Comparison of ENCODE assay signal across 4 cellular contexts in the genomic region with DNA sequence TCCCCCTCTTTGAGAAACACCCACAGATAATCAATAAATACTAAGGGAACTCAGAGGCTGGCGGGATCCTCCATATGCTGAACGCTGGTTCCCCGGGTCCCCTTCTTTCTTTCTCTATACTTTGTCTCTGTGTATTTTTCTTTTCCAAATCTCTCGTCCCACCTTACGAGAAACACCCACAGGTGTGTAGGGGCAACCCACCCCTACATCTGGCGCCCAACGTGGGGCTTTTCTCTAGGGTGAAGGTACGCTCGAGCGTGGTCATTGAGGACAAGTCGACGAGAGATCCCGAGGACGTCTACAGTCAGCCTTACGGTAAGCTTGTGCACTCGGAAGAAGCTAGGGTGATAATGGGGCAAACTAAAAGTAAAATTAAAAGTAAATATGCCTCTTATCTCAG. TPM values are rescaled to one million over a fixed set of nuclear protein-coding genes. Genes with fewer than 3 reads are reported as not detected.
DNase-seq lines count a peak whose midpoint lies in the region; ATAC-seq, FAIRE-seq and TF ChIP-seq lines count a peak whose summit lies in the region.
"Not testable (repeated sequence)": the region's sequence is repeated elsewhere in the genome, so short reads cannot be mapped to it uniquely, and the experiment has no call there.

No MANE protein-coding gene starts in this region.

- 94% methylated on average over 16 of the region's 16 CpGs for WGBS in GM12878 (ENCODE audit: insufficient coverage, insufficient replicate concordance, low lambda C conversion rate, missing lambda C conversion rate)
- 96% methylated on average over 7 of the region's 16 CpGs for WGBS in K562 (ENCODE audit: insufficient coverage, low coverage, missing lambda C conversion rate)

- peaks cover 83% of the 10 kb centered on the region for H3K79me2 ChIP-seq in GM12878 (ENCODE audit: control insufficient read depth, insufficient read depth, low read length)
- peaks cover 83% of the 10 kb centered on the region for H3K79me2 ChIP-seq in K562 (ENCODE audit: control insufficient read depth, insufficient read depth, low read length)

- not testable (repeated sequence) for TF ChIP-seq RAD21 in GM12878 (IDR thresholded peaks at IDR 0.05; ENCODE audit: insufficient read depth, low read depth, low read length); K562 (CRISPR knock-in tag; conservative IDR thresholded peaks at IDR 0.05 in 1 of 2, IDR thresholded peaks at IDR 0.05 in 1 of 2)

- ATAC-seq in GM12878, K562: not testable (repeated sequence)

- TF ChIP-seq CTCF in HEK293 (tag by site-specific recombination; IDR thresholded peaks at IDR 0.05); GM12878 (IDR thresholded peaks at IDR 0.05 in 2 of 3, conservative IDR thresholded peaks at IDR 0.05 in 1 of 3; ENCODE audit: control insufficient read depth in 2 of 3, extremely low read depth in 1 of 3, insufficient read depth in 1 of 3, low read depth in 3 of 3, low read length in 3 of 3); K562 (IDR thresholded peaks at IDR 0.05 in 2 of 3, conservative IDR thresholded peaks at IDR 0.05 in 1 of 3; ENCODE audit: insufficient read depth in 2 of 3, low read depth in 1 of 3, low read length in 3 of 3): not testable (repeated sequence)

- RAD21 ChIA-PET in GM12878 (lab: Charles Lee; ENCODE audit: unreplicated experiment): not testable (repeated sequence)

- TF ChIP-seq POLR2A in GM12878 (IDR thresholded peaks at IDR 0.05; ENCODE audit: low read depth, low read length); K562 (conservative IDR thresholded peaks at IDR 0.05): not testable (repeated sequence)

- TF ChIP-seq EP300 in GM12878 (IDR thresholded peaks at IDR 0.05; ENCODE audit: borderline replicate concordance in 1 of 2, control insufficient read depth in 1 of 2, low read depth in 2 of 2, low read length in 2 of 2); K562 (IDR thresholded peaks at IDR 0.05; ENCODE audit: low read length): not testable (repeated sequence)

- H3K4me1 ChIP-seq in HEK293 (ENCODE audit: control insufficient read depth, insufficient read depth, low read length): peaks cover 15% of the 10 kb centered on the region
- H3K4me1 ChIP-seq in GM12878 (ENCODE audit: control insufficient read depth, insufficient read depth, low read length); K562 (replicated peaks in 1 of 2; ENCODE audit: control insufficient read depth in 2 of 2, insufficient read depth in 2 of 2, low read length in 2 of 2): not testable (repeated sequence)

- H3K4me2 ChIP-seq in GM12878 (ENCODE audit: control insufficient read depth, insufficient read depth); K562 (ENCODE audit: insufficient read depth, low read length): not testable (repeated sequence)

- H2AFZ ChIP-seq in GM12878 (ENCODE audit: control insufficient read depth, low read depth, low read length); K562 (ENCODE audit: low read depth, low read length): not testable (repeated sequence)

- H3K36me3 ChIP-seq in HEK293 (ENCODE audit: control insufficient read depth in 2 of 2, insufficient read depth in 1 of 2, low read length in 2 of 2); GM12878 (ENCODE audit: control insufficient read depth in 2 of 2, insufficient read depth in 2 of 2, low read length in 1 of 2); K562 (ENCODE audit: control insufficient read depth, insufficient read depth, low read length): not testable (repeated sequence)

- not testable (repeated sequence) for H3K27ac ChIP-seq in HEK293 (ENCODE audit: extremely low read depth, low read depth, low read length); GM12878 (ENCODE audit: control insufficient read depth, insufficient read depth); K562 (ENCODE audit: extremely low read depth, low read depth, low read length)
- H3K27ac ChIP-seq in epithelial cell of prostate: peak overlapping the region; percentile 71

- in situ Hi-C loops in GM12878 (cut with MboI); K562 (cut with MboI): not testable (repeated sequence)

- SMC1A ChIA-PET in GM12878 (lab: Charles Lee; ENCODE audit: uncharacterized antibody, unreplicated experiment): interaction anchor here (0.7 to 11.7 kb wide), 3 partner anchors 8 to 34 kb away, joined by 3 to 308 read pairs (median 187); no protein-coding TSS in a partner anchor

- not testable (repeated sequence) for H3K9ac ChIP-seq in GM12878 (ENCODE audit: control insufficient read depth, insufficient read depth, low read length); K562 (ENCODE audit: insufficient read depth in 1 of 2, low read depth in 2 of 2, low read length in 2 of 2)

- BruUV-seq in GM12878 (replicated peaks; lab: Mats Ljungman, UMichigan) (TSS peak; percentile 3), K562 (replicated peaks; lab: Mats Ljungman, UMichigan) (TSS peak; percentile 2)

- H3K9me1 ChIP-seq in K562 (ENCODE audit: control insufficient read depth, insufficient read depth, low read length): not testable (repeated sequence)

- not testable (repeated sequence) for FAIRE-seq in GM12878 (lab: Jason Lieb, UNC); K562 (lab: Jason Lieb, UNC)

- CTCF ChIA-PET in HEK293 (lab: Yijun Ruan, JAX); K562 (lab: Yijun Ruan, JAX; ENCODE audit: low intra/inter-chr PET ratio): not testable (repeated sequence)
- CTCF ChIA-PET in GM12878 (lab: Yijun Ruan, JAX): interaction anchor here (1.2 to 1.4 kb wide), 2 partner anchors 10 to 17 kb away, joined by 3 read pairs; no protein-coding TSS in a partner anchor

- not testable (repeated sequence) for DNase-seq in GM12878 (ENCODE audit: low read depth, low spot score); K562 (ENCODE audit: extremely low read depth in 1 of 4, low spot score in 3 of 4); epithelial cell of prostate (ENCODE audit: low read depth, low spot score)

- not testable (repeated sequence) for H3K9me3 ChIP-seq in HEK293 (ENCODE audit: control insufficient read depth, insufficient read depth, low read depth, low read length); GM12878 (replicated peaks; ENCODE audit: control insufficient read depth, insufficient read depth, low read length)
- peaks cover 10% of the 10 kb centered on the region for H3K9me3 ChIP-seq in K562 (replicated peaks; ENCODE audit: control insufficient read depth, insufficient read depth, low read depth, low read length)

- POLR2A ChIA-PET in HEK293 (lab: Yijun Ruan, JAX); GM12878 (lab: Charles Lee); K562 (lab: Yijun Ruan, JAX): not testable (repeated sequence)

- intact Hi-C loops in GM12878 (cut with micrococcal nuclease; ENCODE audit: unreplicated experiment); K562 (cut with micrococcal nuclease): not testable (repeated sequence)

- not testable (repeated sequence) for H3K4me3 ChIP-seq in HEK293 (ENCODE audit: low read depth, low read length); GM12878; K562

- not testable (repeated sequence) for H3K27me3 ChIP-seq in GM12878 (replicated peaks in 1 of 2; ENCODE audit: control insufficient read depth in 2 of 2, insufficient read depth in 2 of 2, low read length in 1 of 2); K562 (ENCODE audit: control insufficient read depth in 2 of 2, insufficient read depth in 2 of 2, low read length in 2 of 2)

- H4K20me1 ChIP-seq in GM12878 (ENCODE audit: control insufficient read depth, insufficient read depth); K562 (replicated peaks; ENCODE audit: control insufficient read depth, insufficient read depth, low read length): not testable (repeated sequence)

RNA-seq across cellular contexts. Expression of a gene that starts 12.3 kb away (rescaled TPM):
- total RNA-seq in GM12878 (2013; cell fraction: nucleolus; rRNA removed): 97.8 and 98.0 TPM in 2 replicates
- total RNA-seq in GM12878 (2014; rRNA removed) (8.3 and 9.1 TPM in 2 replicates), GM12878 (2014; rRNA removed; fragmentation: Illumina TruSeq; extraction: Trizol) (13.4 and 13.9 TPM in 2 replicates), GM12878 (2021) (31.0 and 31.4 TPM in 2 replicates), K562 (2014; rRNA removed) (5.3 and 5.4 TPM in 2 replicates), K562 (2014; rRNA removed; fragmentation: Illumina TruSeq; extraction: Trizol) (11.9 and 12.1 TPM in 2 replicates), K562 (2015; rRNA removed; fragmentation: Illumina TruSeq; extraction: Trizol) (7.6 and 8.0 TPM in 2 replicates), K562 (2021) (19.3 and 21.8 TPM in 2 replicates)
- polyA plus RNA-seq in GM12878 (2011; ENCODE audit: low read depth): 16.5 TPM
- polyA plus RNA-seq in GM12878 (2011; rRNA removed) (69.6 and 89.2 TPM in 2 replicates), GM12878 (2014; fragmentation: Illumina TruSeq; extraction: Trizol) (29.8 and 37.9 TPM in 2 replicates), GM12878 (2014; fragmentation: Nextera tagmentation; extraction: Ambion mirVana) (1 to 10 TPM; 5.0 to 8.9 TPM), GM12878 (2014; rRNA removed) (24.8 and 25.9 TPM in 2 replicates), GM12878 (2016; fragmentation: Nextera tagmentation; extraction: Ambion mirVana) (10 to 100 TPM in 1 of 2 experiments, 1 to 10 TPM in 1; 4.0 to 11.3 TPM), K562 (2011; rRNA removed) (21.6 and 23.1 TPM in 2 replicates), K562 (2014; fragmentation: Illumina TruSeq; extraction: Trizol) (18.2 and 19.5 TPM in 2 replicates), K562 (2014; fragmentation: Nextera tagmentation; extraction: Ambion mirVana) (1 to 10 TPM; 2.6 to 4.7 TPM), K562 (2014; rRNA removed) (15.2 and 16.9 TPM in 2 replicates)
- polyA plus RNA-seq in GM12878 (2011; cell fraction: cytosol; rRNA removed): 26.8 and 32.6 TPM in 2 replicates
- 36.0 and 57.5 TPM in 2 replicates for polyA plus RNA-seq in GM12878 (2011; cell fraction: nucleus; rRNA removed)
- 24.9 and 34.0 TPM in 2 replicates for polyA plus RNA-seq in GM12878 (2012)
- polyA minus RNA-seq in GM12878 (2011; rRNA and poly(A)+ RNA removed): 80.9 and 102 TPM in 2 replicates
- polyA minus RNA-seq in GM12878 (2011; cell fraction: cytosol; rRNA and poly(A)+ RNA removed): 29.1 and 29.5 TPM in 2 replicates
- 34.9 and 43.1 TPM in 2 replicates for polyA minus RNA-seq in GM12878 (2011; cell fraction: nucleus; rRNA and poly(A)+ RNA removed)
- 18.9 and 40.1 TPM in 2 replicates for total RNA-seq in K562 (2011; cell fraction: chromatin; rRNA removed; ENCODE audit: low replicate concordance)
- total RNA-seq in K562 (2011; cell fraction: nucleolus; rRNA removed): 12.0 and 15.0 TPM in 2 replicates
- total RNA-seq in K562 (2011; cell fraction: nucleoplasm; rRNA removed): 29.2 and 51.3 TPM in 2 replicates
- polyA plus RNA-seq in K562 (2011; cell fraction: cytosol; rRNA removed): 7.9 and 14.3 TPM in 2 replicates
- 17.9 and 24.3 TPM in 2 replicates for polyA plus RNA-seq in K562 (2011; cell fraction: nucleus; rRNA removed)
- polyA plus RNA-seq in K562 (2012): 13.8 and 15.4 TPM in 2 replicates
- 36.0 and 39.7 TPM in 2 replicates for polyA minus RNA-seq in K562 (2011; rRNA and poly(A)+ RNA removed)
- 14.9 and 17.1 TPM in 2 replicates for polyA minus RNA-seq in K562 (2011; cell fraction: cytosol; rRNA and poly(A)+ RNA removed)
- 11.0 and 20.3 TPM in 2 replicates for polyA minus RNA-seq in K562 (2011; cell fraction: nucleus; rRNA and poly(A)+ RNA removed)

RNA-seq across cellular contexts. Expression of a gene that starts 43.1 kb away (rescaled TPM):
- total RNA-seq in GM12878 (2013; cell fraction: nucleolus; rRNA removed): 34.3 and 34.6 TPM in 2 replicates
- total RNA-seq in GM12878 (2014; rRNA removed): 15.3 and 15.6 TPM in 2 replicates
- 15.3 and 16.6 TPM in 2 replicates for total RNA-seq in GM12878 (2014; rRNA removed; fragmentation: Illumina TruSeq; extraction: Trizol)
- total RNA-seq in GM12878 (2021): 11.5 and 13.8 TPM in 2 replicates
- 27.3 TPM for polyA plus RNA-seq in GM12878 (2011; ENCODE audit: low read depth)
- polyA plus RNA-seq in GM12878 (2011; rRNA removed): 16.7 and 18.6 TPM in 2 replicates
- 5.9 and 7.3 TPM in 2 replicates for polyA plus RNA-seq in GM12878 (2011; cell fraction: cytosol; rRNA removed)
- polyA plus RNA-seq in GM12878 (2011; cell fraction: nucleus; rRNA removed): 19.5 and 23.1 TPM in 2 replicates
- 12.8 and 15.4 TPM in 2 replicates for polyA plus RNA-seq in GM12878 (2012)
- 12.9 and 21.2 TPM in 2 replicates for polyA plus RNA-seq in GM12878 (2014; fragmentation: Illumina TruSeq; extraction: Trizol)
- 10 to 100 TPM in 1 of 2 experiments, 1 to 10 TPM in 1; 8.8 to 10.2 TPM for polyA plus RNA-seq in GM12878 (2014; fragmentation: Nextera tagmentation; extraction: Ambion mirVana)
- polyA plus RNA-seq in GM12878 (2014; rRNA removed): 15.4 and 20.3 TPM in 2 replicates
- 10 to 100 TPM; 16.7 to 23.5 TPM for polyA plus RNA-seq in GM12878 (2016; fragmentation: Nextera tagmentation; extraction: Ambion mirVana)
- 7.3 and 14.8 TPM in 2 replicates for polyA minus RNA-seq in GM12878 (2011; rRNA and poly(A)+ RNA removed)
- polyA minus RNA-seq in GM12878 (2011; cell fraction: cytosol; rRNA and poly(A)+ RNA removed): 2.4 and 3.9 TPM in 2 replicates
- polyA minus RNA-seq in GM12878 (2011; cell fraction: nucleus; rRNA and poly(A)+ RNA removed): 9.6 and 11.4 TPM in 2 replicates
- 16.6 and 18.2 TPM in 2 replicates for total RNA-seq in K562 (2011; cell fraction: chromatin; rRNA removed; ENCODE audit: low replicate concordance)
- total RNA-seq in K562 (2011; cell fraction: nucleolus; rRNA removed): 8.3 and 13.5 TPM in 2 replicates
- 15.0 and 27.9 TPM in 2 replicates for total RNA-seq in K562 (2011; cell fraction: nucleoplasm; rRNA removed)
- 5.1 and 5.5 TPM in 2 replicates for total RNA-seq in K562 (2014; rRNA removed)
- 3.7 and 4.7 TPM in 2 replicates for total RNA-seq in K562 (2014; rRNA removed; fragmentation: Illumina TruSeq; extraction: Trizol)
- total RNA-seq in K562 (2015; rRNA removed; fragmentation: Illumina TruSeq; extraction: Trizol): 5.1 and 6.3 TPM in 2 replicates
- 3.8 and 4.0 TPM in 2 replicates for total RNA-seq in K562 (2021)
- 11.4 and 12.5 TPM in 2 replicates for polyA plus RNA-seq in K562 (2011; rRNA removed)
- 9.8 and 10.2 TPM in 2 replicates for polyA plus RNA-seq in K562 (2011; cell fraction: cytosol; rRNA removed)
- polyA plus RNA-seq in K562 (2011; cell fraction: nucleus; rRNA removed): 26.2 and 26.6 TPM in 2 replicates
- 6.4 and 15.2 TPM in 2 replicates for polyA plus RNA-seq in K562 (2012)
- polyA plus RNA-seq in K562 (2014; fragmentation: Illumina TruSeq; extraction: Trizol): 4.2 and 5.7 TPM in 2 replicates
- under 1 TPM; 0.32 to 0.98 TPM for polyA plus RNA-seq in K562 (2014; fragmentation: Nextera tagmentation; extraction: Ambion mirVana)
- polyA plus RNA-seq in K562 (2014; rRNA removed): 3.7 and 7.2 TPM in 2 replicates
- polyA minus RNA-seq in K562 (2011; rRNA and poly(A)+ RNA removed): 9.4 and 10.4 TPM in 2 replicates
- polyA minus RNA-seq in K562 (2011; cell fraction: cytosol; rRNA and poly(A)+ RNA removed): 2.3 and 5.8 TPM in 2 replicates
- polyA minus RNA-seq in K562 (2011; cell fraction: nucleus; rRNA and poly(A)+ RNA removed): 10.5 and 16.1 TPM in 2 replicates
